Comparison of ENCODE assay signal across 1 cellular context in genomic region chr13:96091164-96091931, GRCh38.
TF ChIP-seq lines count a peak whose summit lies in the region.

No MANE protein-coding gene starts in this region.

TF ChIP-seq in endothelial cell of umbilical vein, 7 proteins besides CTCF, POLR2A, EP300 and RAD21:
- TF ChIP-seq EZH2 (IDR thresholded peaks at IDR 0.05; ENCODE audit: borderline replicate concordance, low read depth, low read length, severe bottlenecking) (peak; percentile 45), MAX (IDR thresholded peaks at IDR 0.05; ENCODE audit: insufficient read depth, insufficient read length) (no peak)
